In genomic region chr16:81707411-81708321, GRCh38 we compare ENCODE assay signal across 10 cellular contexts.
DNase-seq lines count a peak whose midpoint lies in the region; ATAC-seq and TF ChIP-seq lines count a peak whose summit lies in the region.
"Had no signal": no experiment of that assay in that cellular context is flagged by ENCODE, and none has a peak within 500 bp of the region (broad histone marks: within the 10 kb centered on the region; RNA-seq: fewer than 3 reads in every experiment).

No MANE protein-coding gene starts in this region.

- no peaks in the 10 kb centered on the region for H3K27me3 Mint-ChIP-seq in central memory CD8-positive, alpha-beta T cell
- H3K27me3 Mint-ChIP-seq in immature natural killer cell (ENCODE audit: low read depth in 3 of 3) (peaks cover 7% of the 10 kb centered on the region in 3 donors), GM23338 (ENCODE audit: insufficient read depth, low read depth, poor library complexity) (peaks cover 25% of the 10 kb centered on the region)

- H4K20me1 ChIP-seq in GM23338 (replicated peaks; ENCODE audit: insufficient read depth), result no peaks in the 10 kb centered on the region

- H3K4me3 Mint-ChIP-seq in central memory CD8-positive, alpha-beta T cell, result peak overlapping the region; percentile 16
- H3K4me3 Mint-ChIP-seq in immature natural killer cell (no peak overlapping the region), GM23338 (no peak overlapping the region)

- 0 out of 2 replicates have a peak, but pooled peaks cover 5% of the 10 kb centered on the region for H3F3A ChIP-seq in GM23338 (replicated peaks; ENCODE audit: low read depth)

- H3K36me3 Mint-ChIP-seq in central memory CD8-positive, alpha-beta T cell (ENCODE audit: insufficient read depth), result peaks cover 28% of the 10 kb centered on the region
- peaks cover 23 to 44% (median 28%) of the 10 kb centered on the region in 3 donors for H3K36me3 Mint-ChIP-seq in immature natural killer cell
- peaks cover 34% of the 10 kb centered on the region for H3K36me3 Mint-ChIP-seq in GM23338 (ENCODE audit: low read depth)

- no peaks in the 10 kb centered on the region for H3K9me3 ChIP-seq in mucosa of descending colon

- no peak for ATAC-seq in central memory CD8-positive, alpha-beta T cell (replicated peaks; ENCODE audit: extremely low read depth, poor library complexity, severe bottlenecking)
- ATAC-seq in mucosa of descending colon, result peak; percentile 76
- no peak for ATAC-seq in GM23338
- ATAC-seq in HG02885 (IDR thresholded peaks at IDR 0.05; ENCODE audit: poor library complexity, unreplicated experiment), result no peak
- ATAC-seq: Right ventricle myocardium inferior had no signal

- TF ChIP-seq CTCF in AG04449 (IDR thresholded peaks at IDR 0.05; ENCODE audit: insufficient read depth, low read length, missing control alignments) (no peak), mucosa of descending colon (IDR thresholded peaks at IDR 0.05) (no peak), GM23338 (conservative IDR thresholded peaks at IDR 0.05; ENCODE audit: low read depth in 2 of 2) (no peak)

- no peaks in the 10 kb centered on the region for H3K79me2 ChIP-seq in GM23338 (replicated peaks; ENCODE audit: insufficient read depth)

- intact Hi-C loops in mucosa of descending colon (cut with DNase I, micrococcal nuclease), result no loop called here

- H3K4me1 ChIP-seq in mucosa of descending colon (ENCODE audit: low read depth) (peaks cover 22% of the 10 kb centered on the region), GM23338 (ENCODE audit: insufficient read depth) (peaks cover 20% of the 10 kb centered on the region)

- no peaks in the 10 kb centered on the region for H3K9me2 ChIP-seq in GM23338 (ENCODE audit: insufficient read depth)

- no peak overlapping the region for H3K27ac ChIP-seq in GM23338 (ENCODE audit: low read depth)

- H3K27me3 ChIP-seq in GM23338 (ENCODE audit: insufficient read depth), result no peaks in the 10 kb centered on the region
- H3K27me3 ChIP-seq in H7 (ENCODE audit: control insufficient read depth, insufficient read depth, low read length), result no peaks in the 10 kb centered on the region

- POLR2A ChIA-PET in AG04449 (lab: Yijun Ruan, JAX), result interaction anchor here (0.8 kb wide), 1 partner anchor 60 kb away, joined by 3 read pairs; no protein-coding TSS in a partner anchor

- no peak overlapping the region for H3K4me2 ChIP-seq in GM23338

- H2AFZ ChIP-seq in GM23338, result no peak overlapping the region

- peak overlapping the region; percentile 83 for H3K27ac Mint-ChIP-seq in central memory CD8-positive, alpha-beta T cell (ENCODE audit: low read depth)
- H3K27ac Mint-ChIP-seq in immature natural killer cell, result peak overlapping the region in 3 of 6 donors; percentile 19 to 67 (median 35)
- H3K27ac Mint-ChIP-seq in GM23338, result no peak overlapping the region

- H3K9me3 Mint-ChIP-seq in central memory CD8-positive, alpha-beta T cell, result no peaks in the 10 kb centered on the region
- H3K9me3 Mint-ChIP-seq in immature natural killer cell (no peaks in the 10 kb centered on the region), GM23338 (no peaks in the 10 kb centered on the region)

- DNase-seq in AG04449 (ENCODE audit: low read depth, low spot score) (peak; percentile 4), HT-29 (ENCODE audit: low spot score) (peak; percentile 77), mucosa of descending colon (peak; percentile 90 to 91 (median 91)), immature natural killer cell (no peak), GM23338 (ENCODE audit: low spot score) (no peak), H7 (no peak)
- no peak for DNase-seq in central memory CD8-positive, alpha-beta T cell (ENCODE audit: low spot score in 2 of 2)
- DNase-seq: activated effector memory CD4-positive, alpha-beta T cell treated with Interleukin-2 at 50 U/mL for 16 hours had no signal

- CTCF ChIA-PET in AG04449 (lab: Yijun Ruan, JAX), result interaction anchor here (1.5 kb wide), 1 partner anchor 10 kb away, joined by 3 read pairs; no protein-coding TSS in a partner anchor

- H3K4me1 Mint-ChIP-seq in central memory CD8-positive, alpha-beta T cell, result no peaks in the 10 kb centered on the region
- H3K4me1 Mint-ChIP-seq in immature natural killer cell, result no peaks in the 10 kb centered on the region
- H3K4me1 Mint-ChIP-seq in GM23338, result peaks cover 26% of the 10 kb centered on the region

- H3K4me3 ChIP-seq in AG04449 (ENCODE audit: low read depth, low read length) (no peak overlapping the region), mucosa of descending colon (no peak overlapping the region), GM23338 (no peak overlapping the region), H7 (ENCODE audit: insufficient read depth, low read depth, low read length) (no peak overlapping the region)

- H3K36me3 ChIP-seq in mucosa of descending colon (ENCODE audit: low read depth), result no peaks in the 10 kb centered on the region
- H3K36me3 ChIP-seq in GM23338 (ENCODE audit: insufficient read depth), result no peaks in the 10 kb centered on the region
- H3K36me3 ChIP-seq in H7 (replicated peaks; ENCODE audit: control insufficient read depth, insufficient read depth, low read length), result peaks cover 18% of the 10 kb centered on the region

TF ChIP-seq in GM23338, 12 proteins besides CTCF, POLR2A, EP300 and RAD21 (continues in another document):
- no peak for TF ChIP-seq EZH2phosphoT487 (IDR thresholded peaks at IDR 0.05; ENCODE audit: unreplicated experiment)
- TF ChIP-seq POLR2AphosphoS5 (IDR thresholded peaks at IDR 0.05; ENCODE audit: low read depth), result no peak
- TF ChIP-seq JUNB (IDR thresholded peaks at IDR 0.05; ENCODE audit: unreplicated experiment), result no peak
- TF ChIP-seq ZNF462 (CRISPR knock-in tag; IDR thresholded peaks at IDR 0.05), result no peak
- TF ChIP-seq ZNF114 (CRISPR knock-in tag; IDR thresholded peaks at IDR 0.05), result no peak
- no peak for TF ChIP-seq NANOG (IDR thresholded peaks at IDR 0.05; ENCODE audit: borderline replicate concordance)
- TF ChIP-seq STAT1 (IDR thresholded peaks at IDR 0.05; ENCODE audit: unreplicated experiment), result no peak

Comparison
In these comparisons a context has a peak if more than half of its experiments do, and no peak if none do; other contexts are left out.
1. DNase-seq: peak in AG04449 (single experiment), HT-29 (single experiment) and mucosa of descending colon (3 of 3); none in central memory CD8-positive, alpha-beta T cell (0 of 2), immature natural killer cell (0 of 3), GM23338 (single experiment) and H7 (single experiment).